In the genomic region with DNA sequence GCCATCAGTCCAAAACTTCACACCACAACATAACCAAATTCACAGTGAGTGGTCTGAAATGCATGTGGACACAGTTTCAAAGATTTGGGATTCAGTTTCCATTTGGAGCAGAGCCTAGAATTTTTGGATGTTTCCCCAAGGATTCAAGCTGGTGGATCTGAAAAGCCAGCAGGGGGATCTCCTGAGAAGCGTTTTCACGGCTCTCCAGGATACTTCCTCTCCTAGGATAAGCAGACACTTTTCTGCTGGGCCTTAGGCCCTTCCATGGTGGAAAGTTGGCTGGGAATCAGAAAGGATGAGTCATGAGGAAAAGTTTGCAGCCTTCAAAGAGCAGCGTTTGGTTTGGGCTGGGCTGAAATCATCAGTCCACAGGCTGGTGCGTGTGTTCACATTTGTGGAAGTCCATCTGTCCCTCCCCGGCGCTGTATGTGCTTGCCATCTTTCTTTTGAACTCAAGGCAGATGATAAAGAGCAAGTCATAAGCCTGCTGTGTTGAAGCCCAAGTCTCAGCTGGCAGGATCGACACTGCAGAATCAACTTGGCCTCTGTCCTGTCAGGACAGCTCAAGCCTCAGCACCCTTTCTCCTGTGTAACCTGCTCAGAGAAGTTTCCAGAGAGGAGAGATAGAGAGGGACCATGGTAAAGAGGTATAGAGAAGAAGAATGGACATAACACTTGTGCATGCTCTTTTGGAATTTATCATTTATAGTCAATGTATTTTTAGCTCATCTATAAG, we compare ENCODE assay signal across 8 cellular contexts.
DNase-seq lines count a peak whose midpoint lies in the region; TF ChIP-seq lines count a peak whose summit lies in the region.
"Had no signal": no experiment of that assay in that cellular context is flagged by ENCODE, and none has a peak within 500 bp of the region (broad histone marks: within the 10 kb centered on the region; RNA-seq: fewer than 3 reads in every experiment).

No MANE protein-coding gene starts in this region.

- intact Hi-C loops in colonic mucosa (cut with DNase I): no loop called here
- intact Hi-C loops in uterus (cut with DNase I; ENCODE audit: low total_unique reads): no loop called here

- peak; percentile 46 to 59 for TF ChIP-seq RAD21 in liver (IDR thresholded peaks at IDR 0.05)

- no peak for TF ChIP-seq POLR2A in uterus (IDR thresholded peaks at IDR 0.05)

- 52% methylated on average over 7 of the region's 7 CpGs for WGBS in liver

- H3K27me3 ChIP-seq in colonic mucosa (no peaks in the 10 kb centered on the region), liver (ENCODE audit: control insufficient read depth in 4 of 4, insufficient read depth in 4 of 4, low read length in 3 of 4) (peaks cover 0 to 4% (median 1%) of the 10 kb centered on the region in 4 donors), uterus (no peaks in the 10 kb centered on the region)
- H3K27me3 ChIP-seq: suprapubic skin had no signal

- H3K4me3 ChIP-seq in LNCaP clone FGC (ENCODE audit: low read depth, low read length) (no peak overlapping the region), colonic mucosa (no peak overlapping the region), liver (ENCODE audit: low read depth in 1 of 3, low read length in 3 of 3) (no peak overlapping the region), uterus (no peak overlapping the region)
- H3K4me3 ChIP-seq: suprapubic skin had no signal

- DNase-seq in LNCaP clone FGC (ENCODE audit: low read depth) (peak; percentile 57), colonic mucosa (peak; percentile 50), uterus (peak; percentile 55 to 69), NCI-H226 (no peak), NCI-H774 (lab: John Stamatoyannopoulos, UW) (no peak)
- no peak for DNase-seq in activated CD4-positive, alpha-beta T cell treated with anti-CD3 and anti-CD28 coated beads for 4 hours

- H3K36me3 ChIP-seq in colonic mucosa (no peaks in the 10 kb centered on the region), liver (ENCODE audit: control insufficient read depth in 4 of 4, insufficient read depth in 3 of 4, low read depth in 1 of 4, low read length in 3 of 4) (no peaks in the 10 kb centered on the region), uterus (no peaks in the 10 kb centered on the region)
- H3K36me3 ChIP-seq: suprapubic skin had no signal

- H3K4me1 ChIP-seq in colonic mucosa: no peaks in the 10 kb centered on the region
- no peaks in the 10 kb centered on the region for H3K4me1 ChIP-seq in liver (ENCODE audit: control insufficient read depth in 4 of 4, insufficient read depth in 4 of 4, low read length in 3 of 4)
- H3K4me1 ChIP-seq in uterus: no peaks in the 10 kb centered on the region

- TF ChIP-seq CTCF in LNCaP clone FGC (IDR thresholded peaks at IDR 0.05; ENCODE audit: control insufficient read depth, extremely low read depth, insufficient read depth) (0 out of 2 replicates have a peak, but pooled peaks have one; percentile 12), colonic mucosa (IDR thresholded peaks at IDR 0.05) (no peak), liver (IDR thresholded peaks at IDR 0.05; ENCODE audit: low read depth, low read length, missing input control) (no peak), uterus (IDR thresholded peaks at IDR 0.05) (peak; percentile 12 to 36 (median 29))

- H3K27ac ChIP-seq in colonic mucosa (no peak overlapping the region), liver (ENCODE audit: low read depth in 1 of 2, low read length in 2 of 2) (no peak overlapping the region), uterus (no peak overlapping the region)
- H3K27ac ChIP-seq: suprapubic skin had no signal

- H3K9ac ChIP-seq in colonic mucosa (ENCODE audit: low read depth in 2 of 2, low read length in 2 of 2) (no peak overlapping the region), liver (ENCODE audit: low read depth in 1 of 2, low read length in 2 of 2) (no peak overlapping the region)

- H3K9me3 ChIP-seq in colonic mucosa (no peaks in the 10 kb centered on the region), liver (ENCODE audit: control insufficient read depth in 4 of 4, low read length in 3 of 4) (no peaks in the 10 kb centered on the region), uterus (no peaks in the 10 kb centered on the region)
- H3K9me3 ChIP-seq: suprapubic skin had no signal

TF ChIP-seq in liver, 16 proteins besides CTCF, POLR2A, EP300 and RAD21:
- TF ChIP-seq GABPA (IDR thresholded peaks at IDR 0.05 in 1 of 2, conservative IDR thresholded peaks at IDR 0.05 in 1 of 2) (no peak), JUND (IDR thresholded peaks at IDR 0.05) (peak; percentile 92 to 93)

Comparison
In these comparisons a context has a peak if more than half of its experiments do, and no peak if none do; other contexts are left out.
1. DNase-seq: peak in LNCaP clone FGC (single experiment), colonic mucosa (single experiment) and uterus (2 of 2); none in NCI-H226 (single experiment), activated CD4-positive, alpha-beta T cell treated with anti-CD3 and anti-CD28 coated beads for 4 hours (0 of 2) and NCI-H774 (single experiment).
2. CTCF ChIP-seq: peak in LNCaP clone FGC (single experiment) and uterus (4 of 4); none in colonic mucosa (single experiment) and liver (single experiment).